8 cellular contexts compared by ENCODE assay signal in genomic region chr11:2151500-2152257, GRCh38. TPM values are rescaled to one million over a fixed set of nuclear protein-coding genes. Genes with fewer than 3 reads are reported as not detected.
DNase-seq lines count a peak whose midpoint lies in the region; ATAC-seq, FAIRE-seq and TF ChIP-seq lines count a peak whose summit lies in the region.

No MANE protein-coding gene starts in this region.

- H3K9me2 ChIP-seq in Loucy (replicated peaks; ENCODE audit: low read depth, low read length), result no peaks in the 10 kb centered on the region

- peaks cover 24% of the 10 kb centered on the region for H3K27me3 ChIP-seq in DND-41 (ENCODE audit: insufficient read depth, low read length, poor library complexity)
- no peaks in the 10 kb centered on the region for H3K27me3 ChIP-seq in Loucy (ENCODE audit: insufficient read depth, low read length, poor library complexity, severe bottlenecking)
- no peaks in the 10 kb centered on the region for H3K27me3 ChIP-seq in thoracic aorta (replicated peaks; ENCODE audit: insufficient read depth)

- in situ Hi-C loops in SK-MEL-5 (cut with HindIII; ENCODE audit: low pct_unique_long_range_greater_than_20kb, low sequenced_read_pairs), result no loop called here

- no peaks in the 10 kb centered on the region for H3K9me3 Mint-ChIP-seq in osteocyte (ENCODE audit: unreplicated experiment)

- peak overlapping the region; percentile 37 for H3K4me2 ChIP-seq in DND-41 (ENCODE audit: insufficient read depth, low read length)
- peak overlapping the region; percentile 49 for H3K4me2 ChIP-seq in Loucy (ENCODE audit: low read depth, low read length, poor library complexity, severe bottlenecking)

- H3K27ac ChIP-seq in DND-41 (ENCODE audit: low read length), result no peak overlapping the region
- H3K27ac ChIP-seq in thoracic aorta, result no peak overlapping the region

- H4K20me1 ChIP-seq in DND-41 (ENCODE audit: insufficient read depth, low read length), result peaks cover 20% of the 10 kb centered on the region
- H4K20me1 ChIP-seq in Loucy (ENCODE audit: insufficient read depth, low read length, poor library complexity, severe bottlenecking), result no peaks in the 10 kb centered on the region

- peak; percentile 72 for ATAC-seq in DND-41 (ENCODE audit: insufficient read depth, low read depth)
- ATAC-seq in thoracic aorta (ENCODE audit: insufficient number of reproducible peaks, low FRiP score, low read depth), result no peak
- ATAC-seq in HG02571 (IDR thresholded peaks at IDR 0.05; ENCODE audit: unreplicated experiment), result no peak

- DNase-seq in DND-41 (peak; percentile 80), SK-MEL-5 (ENCODE audit: low read depth, low spot score) (peak; percentile 75), frontal cortex (ENCODE audit: low spot score in 2 of 2) (peak; percentile 84 to 87), osteocyte (ENCODE audit: extremely low spot score, unreplicated experiment) (no peak), thoracic aorta (ENCODE audit: low spot score) (peak; percentile 11)
- peak; percentile 65 for DNase-seq in activated gamma-delta T cell treated with anti-CD3 and anti-CD28 coated beads, Interleukin-2, amount 50 U/mL, for 16 hours (ENCODE audit: low read depth)

- H3K36me3 Mint-ChIP-seq in osteocyte (ENCODE audit: unreplicated experiment), result no peaks in the 10 kb centered on the region

- no peak overlapping the region for H3K4me3 ChIP-seq in DND-41 (ENCODE audit: low read depth in 1 of 2, low read length in 2 of 2)
- H3K4me3 ChIP-seq in Loucy (ENCODE audit: low read length, poor library complexity, severe bottlenecking), result no peak overlapping the region
- H3K4me3 ChIP-seq in thoracic aorta, result no peak overlapping the region

- H3K4me1 ChIP-seq in DND-41 (ENCODE audit: insufficient read depth, low read length), result peaks cover 5% of the 10 kb centered on the region
- H3K4me1 ChIP-seq in Loucy (ENCODE audit: insufficient read depth, low read length, poor library complexity, severe bottlenecking), result no peaks in the 10 kb centered on the region
- peaks cover 3 to 4% of the 10 kb centered on the region in 2 donors for H3K4me1 ChIP-seq in thoracic aorta (ENCODE audit: control insufficient read depth in 1 of 2, low read depth in 2 of 2)

- H3K36me3 ChIP-seq in DND-41 (ENCODE audit: insufficient read depth, low read length), result no peaks in the 10 kb centered on the region
- H3K36me3 ChIP-seq in Loucy (ENCODE audit: insufficient read depth, low read length), result no peaks in the 10 kb centered on the region
- H3K36me3 ChIP-seq in thoracic aorta, result no peaks in the 10 kb centered on the region

- H3K27ac Mint-ChIP-seq in osteocyte (ENCODE audit: unreplicated experiment), result peak overlapping the region; percentile 7

- no peak overlapping the region for H2AFZ ChIP-seq in DND-41 (ENCODE audit: low read depth, low read length)
- no peak overlapping the region; the same call in 1 of the 2 replicates for H2AFZ ChIP-seq in Loucy (ENCODE audit: low read length)

- TF ChIP-seq CTCF in DND-41 (IDR thresholded peaks at IDR 0.05; ENCODE audit: borderline replicate concordance, extremely low read depth, low read length, poor library complexity, severe bottlenecking), result peak; percentile 90
- peak; percentile 67 for TF ChIP-seq CTCF in Loucy (conservative IDR thresholded peaks at IDR 0.05; ENCODE audit: low read length)
- TF ChIP-seq CTCF in osteocyte (IDR thresholded peaks at IDR 0.05), result peak; percentile 70
- TF ChIP-seq CTCF in thoracic aorta (IDR thresholded peaks at IDR 0.05), result peak; percentile 81

- H3K79me2 ChIP-seq in DND-41 (ENCODE audit: insufficient read depth, low read length) (no peaks in the 10 kb centered on the region), Loucy (ENCODE audit: insufficient read depth, low read length) (no peaks in the 10 kb centered on the region)

- peaks cover 26% of the 10 kb centered on the region for H3K27me3 Mint-ChIP-seq in osteocyte (ENCODE audit: unreplicated experiment)

- H3F3A ChIP-seq in Loucy (ENCODE audit: low read depth), result no peaks in the 10 kb centered on the region

- H3K9ac ChIP-seq in DND-41 (ENCODE audit: low read depth, low read length), result no peak overlapping the region
- H3K9ac ChIP-seq in Loucy (ENCODE audit: low read depth, low read length, poor library complexity, severe bottlenecking), result peak overlapping the region; percentile 22

- no peak for FAIRE-seq in frontal cortex (lab: Jason Lieb, UNC)

- peaks cover 28% of the 10 kb centered on the region for H3K4me1 Mint-ChIP-seq in osteocyte (ENCODE audit: unreplicated experiment)

- H3K9me3 ChIP-seq in DND-41 (ENCODE audit: insufficient read depth, low read length, severe bottlenecking), result no peaks in the 10 kb centered on the region
- no peaks in the 10 kb centered on the region for H3K9me3 ChIP-seq in Loucy (ENCODE audit: insufficient read depth, low read depth, low read length)
- H3K9me3 ChIP-seq in thoracic aorta, result no peaks in the 10 kb centered on the region

- no peak overlapping the region for H3K4me3 Mint-ChIP-seq in osteocyte (ENCODE audit: unreplicated experiment)

RNA-seq across cellular contexts. Expression of gene INS, which starts 9.3 kb away (rescaled TPM):
- not detected in 2 replicates for total RNA-seq in SK-MEL-5 (2014; rRNA removed; shearing (Covaris generic))
- polyA plus RNA-seq in SK-MEL-5 (2015; cell fraction: cytosol; rRNA removed), result not detected in 2 replicates
- not detected in 2 replicates for polyA plus RNA-seq in SK-MEL-5 (2015; cell fraction: nucleus; rRNA removed)
- not detected for total RNA-seq in frontal cortex
- total RNA-seq in osteocyte, result not detected in 2 replicates
- total RNA-seq in thoracic aorta, result not detected

RNA-seq across cellular contexts. Expression of gene IGF2, which starts 12.5 kb away (rescaled TPM):
- total RNA-seq in SK-MEL-5 (2014; rRNA removed; shearing (Covaris generic)), result 0.03 and 0.27 TPM in 2 replicates
- polyA plus RNA-seq in SK-MEL-5 (2015; cell fraction: cytosol; rRNA removed), result 0.90 and 1.8 TPM in 2 replicates
- polyA plus RNA-seq in SK-MEL-5 (2015; cell fraction: nucleus; rRNA removed), result not detected in 2 replicates
- 19.6 TPM for total RNA-seq in frontal cortex
- 521 and 590 TPM in 2 replicates for total RNA-seq in osteocyte
- total RNA-seq in thoracic aorta, result 10 to 100 TPM; 31.7 to 39.4 TPM

RNA-seq across cellular contexts. Expression of gene TH, which starts 19.9 kb away (rescaled TPM):
- total RNA-seq in SK-MEL-5 (2014; rRNA removed; shearing (Covaris generic)), result not detected in 2 replicates
- polyA plus RNA-seq in SK-MEL-5 (2015; cell fraction: cytosol; rRNA removed), result not detected in 2 replicates
- not detected in 2 replicates for polyA plus RNA-seq in SK-MEL-5 (2015; cell fraction: nucleus; rRNA removed)
- 0.82 TPM for total RNA-seq in frontal cortex
- 0.75 and 0.89 TPM in 2 replicates for total RNA-seq in osteocyte
- total RNA-seq in thoracic aorta, result not detected

Comparison
In these comparisons a context has a peak if more than half of its experiments do, and no peak if none do; other contexts are left out.
1. RNA of gene IGF2, which starts 12.5 kb away (total RNA-seq): 521 to 590 TPM in osteocyte, 31.7 to 39.4 TPM in thoracic aorta and 19.6 TPM in frontal cortex (single experiment); 0.03 to 0.27 TPM in SK-MEL-5; every median in the first group is over 10 times any median in the second.
2. Peak in every context shown above with its lines, with median percentiles within 50 percentile points of each other: CTCF ChIP-seq.